Comparison of ENCODE assay signal across 8 cellular contexts in genomic region chr1:44029260-44029910, GRCh38. TPM values are rescaled to one million over a fixed set of nuclear protein-coding genes. Genes with fewer than 3 reads are reported as not detected.
A peak's percentile ranks its signal among the peaks of the same experiment; 100 is the strongest.
DNase-seq lines count a peak whose midpoint lies in the region; ATAC-seq, FAIRE-seq and TF ChIP-seq lines count a peak whose summit lies in the region.

No MANE protein-coding gene starts in this region.

- no peaks in the 10 kb centered on the region for H3K27me3 ChIP-seq in ACC112 (ENCODE audit: insufficient read depth, low read length)
- H3K27me3 ChIP-seq in prostate gland (replicated peaks; ENCODE audit: insufficient read depth): no peaks in the 10 kb centered on the region

- H3K9me3 ChIP-seq in prostate gland: no peaks in the 10 kb centered on the region

- peak overlapping the region; percentile 78 for H2AFZ ChIP-seq in ACC112 (ENCODE audit: low read length, unreplicated experiment)

- no peak for TF ChIP-seq CTCF in prostate gland (IDR thresholded peaks at IDR 0.05)

- H3K9me3 Mint-ChIP-seq in T-helper 1 cell treated with Interleukin-12 subunit alpha and Interleukin-12 subunit beta and Interleukin-4 antibody, amounts not matched to agents 30 μg/mL and 1 μg/mL, for 36 hours: no peaks in the 10 kb centered on the region

- DNase-seq in frontal cortex (ENCODE audit: low spot score in 2 of 2): peak; percentile 38 to 57
- peak; percentile 15 for DNase-seq in prostate gland (ENCODE audit: low spot score)
- DNase-seq in NCI-H146 treated with DMSO at 0.1 percent for 48 hours (lab: John Stamatoyannopoulos, UW; ENCODE audit: unreplicated experiment): no peak
- DNase-seq in foreskin melanocyte: no peak

- H3K27me3 Mint-ChIP-seq in T-helper 1 cell treated with Interleukin-12 subunit alpha and Interleukin-12 subunit beta and Interleukin-4 antibody, amounts not matched to agents 30 μg/mL and 1 μg/mL, for 36 hours (ENCODE audit: low read depth): no peaks in the 10 kb centered on the region

- no peaks in the 10 kb centered on the region for H3K36me3 Mint-ChIP-seq in T-helper 1 cell treated with Interleukin-12 subunit alpha and Interleukin-12 subunit beta and Interleukin-4 antibody, amounts not matched to agents 30 μg/mL and 1 μg/mL, for 36 hours (ENCODE audit: low read depth)

- H3K27ac ChIP-seq in ACC112 (ENCODE audit: low read depth, low read length) (peak overlapping the region; percentile 50; the same call in 1 of the 2 replicates), prostate gland (peak overlapping the region; percentile 87 to 88)

- intact Hi-C loops in prostate gland (cut with DNase I): no loop called here

- H3K4me3 Mint-ChIP-seq in T-helper 1 cell treated with Interleukin-12 subunit alpha and Interleukin-12 subunit beta and Interleukin-4 antibody, amounts not matched to agents 30 μg/mL and 1 μg/mL, for 36 hours: peak overlapping the region; percentile 87

- ATAC-seq in GM18517 (IDR thresholded peaks at IDR 0.05; ENCODE audit: unreplicated experiment): peak; percentile 28
- peak; percentile 15 for ATAC-seq in HG03103 (IDR thresholded peaks at IDR 0.05; ENCODE audit: low read depth, unreplicated experiment)

- H3K27ac Mint-ChIP-seq in T-helper 1 cell treated with Interleukin-12 subunit alpha and Interleukin-12 subunit beta and Interleukin-4 antibody, amounts not matched to agents 30 μg/mL and 1 μg/mL, for 36 hours: peak overlapping the region; percentile 85

- no peak for TF ChIP-seq POLR2A in prostate gland (IDR thresholded peaks at IDR 0.05)

- H3K4me1 ChIP-seq in ACC112 (ENCODE audit: control insufficient read depth, insufficient read depth, low read length, unreplicated experiment): peaks cover 27% of the 10 kb centered on the region
- H3K4me1 ChIP-seq in prostate gland (replicated peaks): no peaks in the 10 kb centered on the region

- FAIRE-seq in frontal cortex (lab: Jason Lieb, UNC): no peak

- no peaks in the 10 kb centered on the region for H3K79me2 ChIP-seq in ACC112 (ENCODE audit: control insufficient read depth, insufficient read depth, low read length, unreplicated experiment)

- H3K4me1 Mint-ChIP-seq in T-helper 1 cell treated with Interleukin-12 subunit alpha and Interleukin-12 subunit beta and Interleukin-4 antibody, amounts not matched to agents 30 μg/mL and 1 μg/mL, for 36 hours (ENCODE audit: low read depth): peaks cover 30% of the 10 kb centered on the region

- 27% methylated on average over 17 of the region's 17 CpGs for WGBS in prostate gland

- H3K36me3 ChIP-seq in ACC112 (ENCODE audit: insufficient read depth, low read length): no peaks in the 10 kb centered on the region
- H3K36me3 ChIP-seq in prostate gland: no peaks in the 10 kb centered on the region

- H3K4me3 ChIP-seq in ACC112 (ENCODE audit: low read depth, low read length) (peak overlapping the region; percentile 84), prostate gland (peak overlapping the region; percentile 67 to 80)

RNA-seq across cellular contexts. Expression of gene SLC6A9, which starts 1.9 kb away (rescaled TPM):
- total RNA-seq in frontal cortex: 2.9 TPM
- 1 to 10 TPM; 4.6 to 5.6 TPM for total RNA-seq in prostate gland

RNA-seq across cellular contexts. Expression of gene CCDC24, which starts 38.0 kb away (rescaled TPM):
- 5.3 TPM for total RNA-seq in frontal cortex
- 10 to 100 TPM; 14.3 to 23.7 TPM for total RNA-seq in prostate gland

RNA-seq across cellular contexts. Expression of gene B4GALT2, which starts 50.4 kb away (rescaled TPM):
- 119 TPM for total RNA-seq in frontal cortex
- total RNA-seq in prostate gland: 10 to 100 TPM; 34.8 to 63.9 TPM

RNA-seq across cellular contexts. Expression of gene ATP6V0B, which starts 54.6 kb away (rescaled TPM):
- 265 TPM for total RNA-seq in frontal cortex
- total RNA-seq in prostate gland: 100 to 1,000 TPM; 180 to 245 TPM

RNA-seq across cellular contexts. Expression of gene DPH2, which starts 59.6 kb away (rescaled TPM):
- 12.2 TPM for total RNA-seq in frontal cortex
- total RNA-seq in prostate gland: 10 to 100 TPM; 25.4 to 31.1 TPM

Comparison
In these comparisons a context has a peak if more than half of its experiments do, and no peak if none do; other contexts are left out.
1. DNase-seq: peak in frontal cortex (2 of 2) and prostate gland (single experiment); none in NCI-H146 treated with DMSO at 0.1 percent for 48 hours (single experiment) and foreskin melanocyte (single experiment).